24 cellular contexts compared by ENCODE assay signal in genomic region chr10:61047788-61048560, GRCh38.
"Had no signal": no experiment of that assay in that cellular context is flagged by ENCODE, and none has a peak within 500 bp of the region (broad histone marks: within the 10 kb centered on the region; RNA-seq: fewer than 3 reads in every experiment).

No MANE protein-coding gene starts in this region.

- H3K27me3 Mint-ChIP-seq: activated naive CD8-positive, alpha-beta T cell treated with anti-CD3 and anti-CD28 coated beads for 36 hours had no signal

- H3K9me3 Mint-ChIP-seq: activated naive CD8-positive, alpha-beta T cell treated with anti-CD3 and anti-CD28 coated beads for 36 hours; activated T-cell treated with anti-CD3 and anti-CD28 coated beads, Interleukin-2, amount 50 U/mL, for 72 hours; effector memory CD8-positive, alpha-beta T cell; mesothelial cell of epicardium; naive B cell had no signal

- H3K27ac ChIP-seq: adrenal gland, heart left ventricle, ovary, right lobe of liver, tibial nerve, VCaP had no signal

- H3K36me3 Mint-ChIP-seq: activated naive CD8-positive, alpha-beta T cell treated with anti-CD3 and anti-CD28 coated beads for 36 hours; brain; immature natural killer cell; mesothelial cell of epicardium; naive B cell had no signal

- ATAC-seq: activated T-cell treated with anti-CD3 and anti-CD28 coated beads, Interleukin-2, amount 50 U/mL, for 72 hours; effector memory CD8-positive, alpha-beta T cell; heart left ventricle; right lobe of liver had no signal

- H3K27ac Mint-ChIP-seq: activated naive CD8-positive, alpha-beta T cell treated with anti-CD3 and anti-CD28 coated beads for 36 hours; effector memory CD8-positive, alpha-beta T cell; immature natural killer cell; progenitor cell of endocrine pancreas had no signal

- H3K4me3 ChIP-seq: adrenal gland, heart left ventricle, ovary, right lobe of liver, tibial nerve had no signal

- H3K4me1 ChIP-seq: adrenal gland, heart left ventricle, right lobe of liver, tibial nerve had no signal

- H3K4me1 Mint-ChIP-seq: activated naive CD8-positive, alpha-beta T cell treated with anti-CD3 and anti-CD28 coated beads for 36 hours; immature natural killer cell; naive B cell had no signal

- H3K36me3 ChIP-seq: adrenal gland, heart left ventricle, ovary, right lobe of liver, tibial nerve had no signal

- DNase-seq: activated CD4-positive, alpha-beta T cell treated with anti-CD3 and anti-CD28 coated beads for 4 hours; activated CD4-positive, alpha-beta T cell treated with anti-CD3 and anti-CD28 coated beads, Interleukin-2, amount 50 U/mL, for 4 hours; activated naive CD4-positive, alpha-beta T cell; activated naive CD8-positive, alpha-beta T cell treated with anti-CD3 and anti-CD28 coated beads for 36 hours; activated T-cell treated with anti-CD3 and anti-CD28 coated beads for 4 hours; activated T-cell treated with anti-CD3 and anti-CD28 coated beads, Interleukin-2, amount 50 U/mL, for 72 hours; adrenal gland; aorta; cortex of kidney; effector memory CD8-positive, alpha-beta T cell; foreskin fibroblast; heart left ventricle; hypothalamus; immature natural killer cell; naive B cell; ovary; right lobe of liver; stimulated activated CD4-positive, alpha-beta T cell treated with anti-CD3 and anti-CD28 coated beads, Interleukin-2, amount 100 ng/mL, for 48 hours; stimulated activated naive CD4-positive, alpha-beta T cell treated with Interleukin-2 at 50 U/mL for 16 hours had no signal

- H3K4me3 Mint-ChIP-seq: activated naive CD8-positive, alpha-beta T cell treated with anti-CD3 and anti-CD28 coated beads for 36 hours; activated T-cell treated with anti-CD3 and anti-CD28 coated beads, Interleukin-2, amount 50 U/mL, for 72 hours; effector memory CD8-positive, alpha-beta T cell; immature natural killer cell; mesothelial cell of epicardium; naive B cell had no signal

- H3K9me3 ChIP-seq: adrenal gland, heart left ventricle, ovary, right lobe of liver, tibial nerve had no signal

- H3K27me3 ChIP-seq: adrenal gland, heart left ventricle, ovary, right lobe of liver, tibial nerve had no signal
